8 cellular contexts compared by ENCODE assay signal in the genomic region with DNA sequence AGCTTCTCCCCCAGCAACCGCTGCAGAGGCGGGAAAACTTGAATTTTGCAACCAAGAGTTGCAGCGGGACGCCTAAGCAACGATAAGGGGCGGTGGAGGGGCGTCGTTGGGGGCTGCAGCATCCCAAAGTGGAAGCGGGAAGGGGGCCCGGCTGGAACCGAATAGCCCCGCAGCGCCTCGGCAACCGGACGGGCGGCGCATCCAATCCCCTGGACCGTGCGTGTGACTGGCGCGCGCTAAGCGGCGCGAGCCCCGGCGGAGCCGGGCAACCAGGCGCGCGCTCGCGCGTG. TPM values are rescaled to one million over a fixed set of nuclear protein-coding genes. Genes with fewer than 3 reads are reported as not detected.
DNase-seq lines count a peak whose midpoint lies in the region; ATAC-seq and TF ChIP-seq lines count a peak whose summit lies in the region.

No MANE protein-coding gene starts in this region.

- intact Hi-C loops in body of pancreas (cut with DNase I): no loop called here

- ATAC-seq in HG03159 (IDR thresholded peaks at IDR 0.05; ENCODE audit: unreplicated experiment) (peak; percentile 2), body of pancreas (no peak), HG02623 (IDR thresholded peaks at IDR 0.05; ENCODE audit: unreplicated experiment) (no peak)

- H3K4me1 ChIP-seq in body of pancreas: peaks cover 76% of the 10 kb centered on the region
- H3K4me1 ChIP-seq in mononuclear cell (ENCODE audit: insufficient read depth, low read length): peaks cover 15% of the 10 kb centered on the region

- no peak for DNase-seq in AG04449 (ENCODE audit: low read depth, low spot score)
- no peak for DNase-seq in body of pancreas
- DNase-seq in NCI-H526 treated with DMSO at 0.1 percent for 48 hours (lab: John Stamatoyannopoulos, UW): no peak
- DNase-seq in NK-92 treated with Interleukin-12 subunit alpha and Interleukin-12 subunit beta, amount 100 ng/mL, for 24 hours (lab: John Stamatoyannopoulos, UW): no peak
- DNase-seq in NCI-H2171 treated with DMSO at 0.1 percent for 48 hours (lab: John Stamatoyannopoulos, UW): no peak

- H3K36me3 ChIP-seq in body of pancreas (replicated peaks in 1 of 2; ENCODE audit: insufficient read depth in 1 of 2, low read depth in 2 of 2): no peaks in the 10 kb centered on the region

- H3K27me3 ChIP-seq in body of pancreas: no peaks in the 10 kb centered on the region
- no peaks in the 10 kb centered on the region for H3K27me3 ChIP-seq in mononuclear cell (ENCODE audit: insufficient read depth, low read length)

- TF ChIP-seq CTCF in AG04449 (IDR thresholded peaks at IDR 0.05; ENCODE audit: insufficient read depth, low read length, missing control alignments): no peak
- no peak for TF ChIP-seq CTCF in body of pancreas (IDR thresholded peaks at IDR 0.05)

- WGBS in body of pancreas, 2 donors: 0% methylated on average over 6 to 30 of the region's 35 CpGs

- CTCF ChIA-PET in AG04449 (lab: Yijun Ruan, JAX): interaction anchor here (1.2 to 1.6 kb wide), 3 partner anchors 14 to 20 kb away, joined by 4 to 7 read pairs (median 4); no protein-coding TSS in a partner anchor

- H3K9me3 ChIP-seq in body of pancreas (no peaks in the 10 kb centered on the region), mononuclear cell (ENCODE audit: low read depth, low read length) (no peaks in the 10 kb centered on the region)

- H3K4me3 ChIP-seq in AG04449 (ENCODE audit: low read depth, low read length) (peak overlapping the region; percentile 65), body of pancreas (peak overlapping the region; percentile 19 to 30), mononuclear cell (ENCODE audit: low read length) (peak overlapping the region; percentile 68)

- POLR2A ChIA-PET in AG04449 (lab: Yijun Ruan, JAX): no interaction called here

- TF ChIP-seq POLR2A in body of pancreas (IDR thresholded peaks at IDR 0.05): no peak

- H3K27ac ChIP-seq in body of pancreas: peak overlapping the region in 3 of 4 donors; percentile 81 to 96 (median 87)

RNA-seq across cellular contexts. Expression of a gene that starts 0.7 kb away (rescaled TPM):
- 1 to 10 TPM; 4.6 to 8.6 TPM for total RNA-seq in body of pancreas
- 4.3 TPM for total RNA-seq in mononuclear cell

RNA-seq across cellular contexts. Expression of a gene that starts 39.4 kb away (rescaled TPM):
- total RNA-seq in body of pancreas: 1 to 10 TPM; 2.3 to 6.9 TPM
- total RNA-seq in mononuclear cell: 0.42 TPM
